8 cellular contexts compared by ENCODE assay signal in the genomic region with DNA sequence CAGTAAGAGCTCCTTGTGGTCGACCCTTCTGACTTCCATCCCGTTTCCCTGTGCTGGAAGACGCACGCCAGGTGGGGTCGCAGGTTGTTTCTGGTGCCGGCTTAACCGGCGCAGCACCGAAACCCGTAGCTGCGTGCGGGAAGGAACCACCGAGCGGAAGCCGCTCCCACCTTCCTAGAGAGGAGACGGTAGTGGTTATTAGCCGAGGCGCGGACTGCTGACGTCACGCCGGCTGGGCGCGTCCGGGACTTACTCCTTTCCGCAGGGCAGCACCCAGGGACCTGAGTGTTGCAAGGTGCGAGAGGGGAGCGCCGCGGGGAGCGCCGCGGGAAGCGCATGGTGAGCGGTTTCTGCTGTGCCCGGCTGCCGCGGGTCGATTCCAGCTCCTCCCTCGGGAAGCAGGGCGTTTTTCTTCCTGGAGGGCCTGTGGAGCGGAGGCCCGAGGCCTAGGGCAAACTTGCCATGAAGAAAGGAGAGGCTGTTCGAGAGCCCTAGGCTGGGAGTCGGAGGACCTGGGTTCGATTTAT. TPM values are rescaled to one million over a fixed set of nuclear protein-coding genes. Genes with fewer than 3 reads are reported as not detected.
DNase-seq lines count a peak whose midpoint lies in the region; ATAC-seq and TF ChIP-seq lines count a peak whose summit lies in the region.

A gene (plus strand): TSS at position 252 of the 527 bp plus-strand sequence. CDS start 4,787 bp downstream, outside the sequence.

- H2BK120ac ChIP-seq in trophoblast cell (ENCODE audit: insufficient read depth, low read length, poor library complexity) = no peak within 1 kb of the TSS

- H2AFZ ChIP-seq in trophoblast cell (ENCODE audit: insufficient read depth, low read length, poor library complexity) = peak within 1 kb of the TSS; percentile 93

- TF ChIP-seq CTCF in C4-2B (conservative IDR thresholded peaks at IDR 0.05) = no peak
- no peak for TF ChIP-seq CTCF in heart right ventricle (IDR thresholded peaks at IDR 0.05)
- TF ChIP-seq CTCF in thyroid gland (IDR thresholded peaks at IDR 0.05) = no peak

- H3K4ac ChIP-seq in trophoblast cell (ENCODE audit: low read depth, low read length) = no peak within 1 kb of the TSS

- peak within 1 kb of the TSS; percentile 92 for H4K8ac ChIP-seq in trophoblast cell (ENCODE audit: low read depth, low read length)

- 1% methylated on average over 46 of the region's 46 CpGs for WGBS in heart right ventricle, 2 donors
- WGBS in trophoblast cell (ENCODE audit: extremely low coverage, insufficient coverage, insufficient read length) = no CpG with 5 or more reads among the region's 46 CpGs
- 1 to 2% methylated on average over 25 to 26 of the region's 46 CpGs for WGBS in thyroid gland, 2 donors

- intact Hi-C loops in heart right ventricle (cut with DNase I) (loop anchor here in 3 of 10 donors (1.0 to 10.0 kb wide), 4 partner anchors 17 to 135 kb away; a partner anchor contains a TSS), thyroid gland (cut with DNase I) (no loop called here)

- no peak within 1 kb of the TSS for H2AK5ac ChIP-seq in trophoblast cell (ENCODE audit: low read length)

- H3K4me3 ChIP-seq in adipocyte (ENCODE audit: low read length) (peak within 1 kb of the TSS; percentile 87), heart right ventricle (peak within 1 kb of the TSS; percentile 61 to 91 (median 80)), trophoblast cell (ENCODE audit: low read depth, low read length) (peak within 1 kb of the TSS; percentile 76), thyroid gland (replicated peaks in 1 of 3) (peak within 1 kb of the TSS; percentile 3 to 63 (median 18))

- TF ChIP-seq POLR2A in thyroid gland (IDR thresholded peaks at IDR 0.05) = peak in 1 of 2 donors; percentile 30

- peak within 1 kb of the TSS; percentile 81 for H3K4me2 ChIP-seq in trophoblast cell (ENCODE audit: low read length)

- no peak within 1 kb of the TSS for H2BK5ac ChIP-seq in trophoblast cell (ENCODE audit: low read depth, low read length, poor library complexity)

- peak within 1 kb of the TSS; percentile 58 for H4K12ac ChIP-seq in trophoblast cell (ENCODE audit: low read depth, low read length)

- peaks cover 39% of the 10 kb centered on the region for H3K36me3 ChIP-seq in adipocyte (ENCODE audit: control insufficient read depth, insufficient read depth, low read length, severe bottlenecking)
- H3K36me3 ChIP-seq in heart right ventricle = peaks cover 0 to 53% (median 35%) of the 10 kb centered on the region in 9 donors
- H3K36me3 ChIP-seq in trophoblast cell (ENCODE audit: control insufficient read depth in 1 of 2, insufficient read depth in 2 of 2, low read length in 2 of 2) = no peaks in the 10 kb centered on the region
- H3K36me3 ChIP-seq in thyroid gland = peaks cover 11 to 13% of the 10 kb centered on the region in 2 donors

- H3K79me2 ChIP-seq in trophoblast cell (ENCODE audit: control insufficient read depth, insufficient read depth, low read length, poor library complexity) = no peaks in the 10 kb centered on the region

- peak within 1 kb of the TSS; percentile 41 for H4K91ac ChIP-seq in trophoblast cell (ENCODE audit: low read depth, low read length)

- peak; percentile 85 for ATAC-seq in GM19463 (IDR thresholded peaks at IDR 0.05; ENCODE audit: unreplicated experiment)
- peak; percentile 89 for ATAC-seq in SK-N-SH treated with all-trans-retinoic acid at 6 μM for 48 hours
- peak; percentile 99 to 100 (median 100) for ATAC-seq in heart right ventricle

- H3K18ac ChIP-seq in trophoblast cell (ENCODE audit: low read length) = no peak within 1 kb of the TSS

- H3K9ac ChIP-seq in adipocyte (ENCODE audit: low read length) = peak within 1 kb of the TSS; percentile 84
- H3K9ac ChIP-seq in trophoblast cell (ENCODE audit: low read length) = peak within 1 kb of the TSS; percentile 82

- H3K27me3 ChIP-seq in adipocyte (replicated peaks; ENCODE audit: control insufficient read depth, insufficient read depth, low read length) (no peaks in the 10 kb centered on the region), heart right ventricle (no peaks in the 10 kb centered on the region), trophoblast cell (ENCODE audit: insufficient read depth, low read length) (no peaks in the 10 kb centered on the region), thyroid gland (no peaks in the 10 kb centered on the region)

- H2BK12ac ChIP-seq in trophoblast cell (ENCODE audit: low read length) = no peak within 1 kb of the TSS

- H3K9me3 ChIP-seq in adipocyte (ENCODE audit: control insufficient read depth, low read length) (peaks cover 98% of the 10 kb centered on the region), heart right ventricle (peaks cover 0 to 92% (median 74%) of the 10 kb centered on the region in 11 donors), trophoblast cell (ENCODE audit: insufficient read depth, low read depth, low read length) (peaks cover 15% of the 10 kb centered on the region), thyroid gland (no peaks in the 10 kb centered on the region)

- no peak within 1 kb of the TSS for H3K14ac ChIP-seq in trophoblast cell (ENCODE audit: low read length)

- no peaks in the 10 kb centered on the region for H3K4me1 ChIP-seq in adipocyte (ENCODE audit: control insufficient read depth, insufficient read depth, low read length)
- peaks cover 0 to 11% (median 3%) of the 10 kb centered on the region in 9 donors for H3K4me1 ChIP-seq in heart right ventricle
- H3K4me1 ChIP-seq in trophoblast cell (ENCODE audit: control insufficient read depth in 1 of 2, insufficient read depth in 2 of 2, low read length in 2 of 2) = no peaks in the 10 kb centered on the region
- peaks cover 0 to 4% of the 10 kb centered on the region in 2 donors for H3K4me1 ChIP-seq in thyroid gland

- H3K23ac ChIP-seq in trophoblast cell (ENCODE audit: low read length) = no peak within 1 kb of the TSS

- peak within 1 kb of the TSS; percentile 29; the same call in 1 of the 2 replicates for H3K27ac ChIP-seq in C4-2B
- peak within 1 kb of the TSS in 9 of 10 donors; percentile 51 to 79 (median 63) for H3K27ac ChIP-seq in heart right ventricle
- H3K27ac ChIP-seq in trophoblast cell (ENCODE audit: low read depth, low read length) = no peak within 1 kb of the TSS
- H3K27ac ChIP-seq in thyroid gland = no peak within 1 kb of the TSS

- DNase-seq in KG1 (lab: John Stamatoyannopoulos, UW) (peak; percentile 24), adipocyte (ENCODE audit: low read depth) (peak; percentile 89), heart right ventricle (peak; percentile 93 to 96), trophoblast cell (peak; percentile 91 to 96), thyroid gland (peak; percentile 91 to 92)

- H3K79me1 ChIP-seq in trophoblast cell (ENCODE audit: low read length) = peaks cover 2% of the 10 kb centered on the region

TF ChIP-seq in SK-N-SH treated with all-trans-retinoic acid at 6 μM for 48 hours, 23 proteins besides CTCF, POLR2A, EP300 and RAD21:
- TF ChIP-seq OSR1 (CRISPR knock-in tag; IDR thresholded peaks at IDR 0.05) = no peak
- peak; percentile 24; the same call in 1 of the 2 replicates for TF ChIP-seq ZFP3 (CRISPR knock-in tag; IDR thresholded peaks at IDR 0.05)
- no peak for TF ChIP-seq TCF4 (CRISPR knock-in tag; IDR thresholded peaks at IDR 0.05; ENCODE audit: borderline replicate concordance)
- TF ChIP-seq, protein P1, sequence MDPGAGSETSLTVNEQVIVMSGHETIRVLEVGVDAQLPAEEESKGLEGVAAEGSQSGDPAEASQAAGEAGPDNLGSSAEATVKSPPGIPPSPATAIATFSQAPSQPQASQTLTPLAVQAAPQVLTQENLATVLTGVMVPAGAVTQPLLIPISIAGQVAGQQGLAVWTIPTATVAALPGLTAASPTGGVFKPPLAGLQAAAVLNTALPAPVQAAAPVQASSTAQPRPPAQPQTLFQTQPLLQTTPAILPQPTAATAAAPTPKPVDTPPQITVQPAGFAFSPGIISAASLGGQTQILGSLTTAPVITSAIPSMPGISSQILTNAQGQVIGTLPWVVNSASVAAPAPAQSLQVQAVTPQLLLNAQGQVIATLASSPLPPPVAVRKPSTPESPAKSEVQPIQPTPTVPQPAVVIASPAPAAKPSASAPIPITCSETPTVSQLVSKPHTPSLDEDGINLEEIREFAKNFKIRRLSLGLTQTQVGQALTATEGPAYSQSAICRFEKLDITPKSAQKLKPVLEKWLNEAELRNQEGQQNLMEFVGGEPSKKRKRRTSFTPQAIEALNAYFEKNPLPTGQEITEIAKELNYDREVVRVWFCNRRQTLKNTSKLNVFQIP (CRISPR knock-in tag; IDR thresholded peaks at IDR 0.05; ENCODE audit: borderline replicate concordance, low read depth) = no peak
TF ChIP-seq in SK-N-SH treated with all-trans-retinoic acid at 6 μM for 48 hours: peak in this region for 1.

RNA-seq across cellular contexts. Expression of the gene that starts here (rescaled TPM):
- total RNA-seq in heart right ventricle (1 to 10 TPM; 3.0 to 8.7 (median 4.8) TPM), thyroid gland (10 to 100 TPM in 1 of 4 donors, 1 to 10 TPM in 3; 2.8 to 15.9 (median 4.6) TPM)
- polyA plus RNA-seq in heart right ventricle = 1 to 10 TPM; 1.5 to 1.7 TPM
- polyA plus RNA-seq in trophoblast cell (2013) = 1.2 TPM in 2 replicates

Comparison
In these comparisons a context has a peak if more than half of its experiments do, and no peak if none do; other contexts are left out.
1. H3K27ac ChIP-seq: peak in C4-2B (single experiment) and heart right ventricle (9 of 10); none in trophoblast cell (single experiment) and thyroid gland (0 of 3).
2. DNase-seq: peak in every context shown above with its lines; median percentile 94 in heart right ventricle; 94 in trophoblast cell; 92 in thyroid gland; 89 in adipocyte; 24 in KG1.
3. H3K4me3 ChIP-seq: peak in every context shown above with its lines; median percentile 87 in adipocyte; 80 in heart right ventricle; 76 in trophoblast cell; 18 in thyroid gland.
4. Peak in every context shown above with its lines, with median percentiles within 50 percentile points of each other: ATAC-seq.